Comparison of ENCODE assay signal across 9 cellular contexts in the genomic region with DNA sequence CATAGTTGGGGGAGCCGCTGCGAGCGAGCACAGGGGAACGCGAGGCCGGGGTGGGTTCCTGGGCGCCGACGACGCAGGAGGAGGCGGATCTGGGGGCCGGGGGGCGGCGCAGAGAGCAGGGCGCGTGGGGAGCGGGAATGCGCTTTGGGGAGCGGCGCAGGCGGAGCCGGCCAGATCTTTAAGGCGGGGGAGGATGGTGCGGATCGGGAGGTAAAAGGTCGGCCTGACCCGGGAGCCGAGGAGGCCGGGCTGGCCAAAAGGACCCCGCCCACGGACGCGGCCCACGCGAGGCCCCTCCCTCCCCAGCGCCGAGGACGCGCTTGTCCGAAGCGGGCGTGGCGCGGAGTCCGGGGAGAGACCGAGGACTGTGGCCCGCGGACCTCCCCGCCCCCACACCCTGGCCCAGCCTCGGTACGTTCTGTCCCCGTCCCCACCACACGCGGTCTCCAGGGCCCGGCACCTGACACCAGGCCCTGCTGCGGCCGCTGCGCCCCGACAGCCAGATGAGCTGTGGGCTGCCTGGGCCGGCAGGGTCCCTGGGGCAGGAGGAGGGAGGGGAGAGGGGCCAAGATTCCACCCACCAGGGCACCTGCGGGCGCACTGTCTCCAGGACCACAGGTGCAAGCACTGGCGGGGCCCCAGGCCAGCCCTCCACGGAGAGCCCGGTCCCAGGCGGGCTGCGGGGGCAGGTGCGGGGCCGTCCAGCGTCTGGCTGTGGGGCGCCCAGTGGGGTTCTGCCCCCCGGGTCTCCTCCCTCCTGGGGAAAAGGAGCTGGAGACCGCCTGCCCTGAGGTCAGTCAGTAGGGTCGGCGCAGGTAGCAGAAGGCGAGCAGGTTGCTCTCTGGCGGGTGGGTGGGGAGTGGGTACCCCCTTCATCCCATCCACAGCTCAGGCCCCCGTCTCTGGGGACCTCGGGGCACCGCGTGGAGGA. TPM values are rescaled to one million over a fixed set of nuclear protein-coding genes. Genes with fewer than 3 reads are reported as not detected.
DNase-seq lines count a peak whose midpoint lies in the region; ATAC-seq, FAIRE-seq and TF ChIP-seq lines count a peak whose summit lies in the region.
"Had no signal": no experiment of that assay in that cellular context is flagged by ENCODE, and none has a peak within 500 bp of the region (broad histone marks: within the 10 kb centered on the region; RNA-seq: fewer than 3 reads in every experiment).

No MANE protein-coding gene starts in this region.

- no peak for FAIRE-seq in small intestine (lab: Jason Lieb, UNC)

- peaks cover 29% of the 10 kb centered on the region for H3K27me3 ChIP-seq in iPS-18a (ENCODE audit: control insufficient read depth, insufficient read depth, low read length)
- no peaks in the 10 kb centered on the region for H3K27me3 ChIP-seq in small intestine (ENCODE audit: control insufficient read depth in 2 of 2, insufficient read depth in 2 of 2, low read length in 2 of 2)

- H3K27ac ChIP-seq in iPS-18a (ENCODE audit: low read length) (no peak overlapping the region), small intestine (ENCODE audit: low read depth in 1 of 2, low read length in 1 of 2) (peak overlapping the region; percentile 95 to 97)
- H3K27ac ChIP-seq: C4-2B had no signal

- WGBS in small intestine, 3 donors: 4 to 10% (median 6%) methylated on average over 38 to 81 of the region's 81 CpGs

- H3K4me3 ChIP-seq in astrocyte of the spinal cord (ENCODE audit: low read depth, low read length) (peak overlapping the region; percentile 37), iPS-18a (ENCODE audit: low read length) (peak overlapping the region; percentile 43), small intestine (ENCODE audit: low read depth in 1 of 2, low read length in 2 of 2) (peak overlapping the region; percentile 17 to 50)

- peak; percentile 26 for ATAC-seq in HG02840 (IDR thresholded peaks at IDR 0.05; ENCODE audit: low FRiP score, unreplicated experiment)

- H3K9me3 ChIP-seq in iPS-18a (ENCODE audit: control insufficient read depth, low read depth, low read length) (no peaks in the 10 kb centered on the region), small intestine (ENCODE audit: control insufficient read depth, low read depth) (no peaks in the 10 kb centered on the region)

- H3K9ac ChIP-seq in iPS-18a (ENCODE audit: low read length): peak overlapping the region; percentile 26

- no peaks in the 10 kb centered on the region for H3K36me3 ChIP-seq in iPS-18a (ENCODE audit: control insufficient read depth, low read depth, low read length)
- no peaks in the 10 kb centered on the region for H3K36me3 ChIP-seq in small intestine (ENCODE audit: control insufficient read depth in 2 of 2, insufficient read depth in 2 of 2, low read length in 2 of 2)

- POLR2A ChIA-PET in HEK293T (lab: Yijun Ruan, JAX): interaction anchor here (1.6 to 2.5 kb wide), 2 partner anchors 9 to 11 kb away, joined by 4 to 10 read pairs; a partner anchor contains a TSS

- H3K4me1 ChIP-seq in iPS-18a (ENCODE audit: control insufficient read depth, low read depth, low read length): peaks cover 2% of the 10 kb centered on the region
- peaks cover 0 to 2% of the 10 kb centered on the region in 2 donors for H3K4me1 ChIP-seq in small intestine (ENCODE audit: control insufficient read depth in 2 of 2, insufficient read depth in 1 of 2, low read depth in 1 of 2, low read length in 1 of 2)

- in situ Hi-C loops in astrocyte of the spinal cord (cut with HindIII; ENCODE audit: low sequenced_read_pairs): no loop called here

- no peak for TF ChIP-seq CTCF in astrocyte of the spinal cord (IDR thresholded peaks at IDR 0.05; ENCODE audit: low read depth, low read length)

- CTCF ChIA-PET in HEK293T (lab: Yijun Ruan, JAX): interaction anchor here (0.6 kb wide), 2 partner anchors 554 to 887 kb away, joined by 3 read pairs; a partner anchor contains a TSS

- DNase-seq in NCI-H1436 (lab: John Stamatoyannopoulos, UW) (peak; percentile 48), NCI-H1436 treated with DMSO at 0.1 percent for 48 hours (lab: John Stamatoyannopoulos, UW) (no peak), RPMI8226 (peak; percentile 81), astrocyte of the spinal cord (ENCODE audit: low read depth, low spot score) (no peak), small intestine (peak; percentile 92), HEK293T (ENCODE audit: extremely low spot score) (no peak)

TF ChIP-seq in HEK293T, 16 proteins besides CTCF, POLR2A, EP300 and RAD21:
- TF ChIP-seq CTBP1 (IDR thresholded peaks at IDR 0.05; ENCODE audit: borderline replicate concordance): no peak
- no peak for TF ChIP-seq LEF1 (IDR thresholded peaks at IDR 0.05; ENCODE audit: borderline replicate concordance)
- TF ChIP-seq ARNT (IDR thresholded peaks at IDR 0.05): no peak
- TF ChIP-seq HDGF (IDR thresholded peaks at IDR 0.05; ENCODE audit: borderline replicate concordance): no peak
- TF ChIP-seq L3MBTL2 (conservative IDR thresholded peaks at IDR 0.05): no peak
- no peak for TF ChIP-seq SP1 (IDR thresholded peaks at IDR 0.05)
- TF ChIP-seq, protein P1, sequence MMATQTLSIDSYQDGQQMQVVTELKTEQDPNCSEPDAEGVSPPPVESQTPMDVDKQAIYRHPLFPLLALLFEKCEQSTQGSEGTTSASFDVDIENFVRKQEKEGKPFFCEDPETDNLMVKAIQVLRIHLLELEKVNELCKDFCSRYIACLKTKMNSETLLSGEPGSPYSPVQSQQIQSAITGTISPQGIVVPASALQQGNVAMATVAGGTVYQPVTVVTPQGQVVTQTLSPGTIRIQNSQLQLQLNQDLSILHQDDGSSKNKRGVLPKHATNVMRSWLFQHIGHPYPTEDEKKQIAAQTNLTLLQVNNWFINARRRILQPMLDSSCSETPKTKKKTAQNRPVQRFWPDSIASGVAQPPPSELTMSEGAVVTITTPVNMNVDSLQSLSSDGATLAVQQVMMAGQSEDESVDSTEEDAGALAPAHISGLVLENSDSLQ (IDR thresholded peaks at IDR 0.05): no peak
- TF ChIP-seq ZNF384 (IDR thresholded peaks at IDR 0.05): no peak
- TF ChIP-seq ELF4 (IDR thresholded peaks at IDR 0.05): no peak
- no peak for TF ChIP-seq TARDBP (IDR thresholded peaks at IDR 0.05)
- TF ChIP-seq BHLHE40 (IDR thresholded peaks at IDR 0.05; ENCODE audit: borderline replicate concordance): no peak
- TF ChIP-seq FOXK2 (IDR thresholded peaks at IDR 0.05): no peak
- TF ChIP-seq NFRKB (IDR thresholded peaks at IDR 0.05): no peak
- TF ChIP-seq FOXA1 (IDR thresholded peaks at IDR 0.05): no peak
- no peak for TF ChIP-seq FOXM1 (IDR thresholded peaks at IDR 0.05; ENCODE audit: borderline replicate concordance)
- TF ChIP-seq SUZ12 (IDR thresholded peaks at IDR 0.05): no peak

RNA-seq across cellular contexts. Expression of a gene that starts 10.9 kb away (rescaled TPM):
- 10 to 100 TPM; 35.7 to 72.2 (median 49.4) TPM for polyA plus RNA-seq in small intestine

RNA-seq across cellular contexts. Expression of a gene that starts 41.1 kb away (rescaled TPM):
- polyA plus RNA-seq in small intestine: under 1 TPM in 2 of 3 donors, not detected in 1; 0.27 to 0.49 TPM

RNA-seq across cellular contexts. Expression of a gene that starts 53.1 kb away (rescaled TPM):
- polyA plus RNA-seq in small intestine: 100 to 1,000 TPM in 1 of 3 donors, 10 to 100 TPM in 2; 11.9 to 107 (median 20.8) TPM

RNA-seq across cellular contexts. Expression of a gene that starts 53.3 kb away (rescaled TPM):
- 10 to 100 TPM in 1 of 3 donors, 1 to 10 TPM in 2; 9.4 to 15.2 (median 9.5) TPM for polyA plus RNA-seq in small intestine

Comparison
In these comparisons a context has a peak if more than half of its experiments do, and no peak if none do; other contexts are left out.
1. DNase-seq: peak in NCI-H1436 (single experiment), RPMI8226 (single experiment) and small intestine (single experiment); none in NCI-H1436 treated with DMSO at 0.1 percent for 48 hours (single experiment), astrocyte of the spinal cord (single experiment) and HEK293T (single experiment).
2. Peak in every context shown above with its lines, with median percentiles within 50 percentile points of each other: H3K4me3 ChIP-seq.